ENCODE assay signal across 22 cellular contexts in the genomic region with DNA sequence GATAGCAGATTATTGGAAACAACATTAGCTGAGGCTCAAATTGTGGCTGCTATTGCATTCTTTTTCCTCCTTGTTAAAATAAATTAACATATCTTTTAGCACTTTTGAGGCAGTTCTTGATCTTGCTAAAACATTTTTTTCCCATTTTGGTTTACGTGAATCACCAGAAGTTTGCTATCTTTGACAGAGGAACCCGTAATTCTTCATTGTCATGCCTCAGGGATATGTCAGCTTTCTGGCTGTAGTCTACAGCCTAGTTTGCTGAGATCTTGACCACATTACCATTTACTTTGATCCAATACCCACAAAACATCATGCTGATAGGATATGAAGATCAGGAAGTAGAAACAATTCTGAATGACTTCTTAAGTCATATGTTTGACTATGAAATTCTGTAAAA.
"Had no signal": no experiment of that assay in that cellular context is flagged by ENCODE, and none has a peak within 500 bp of the region (broad histone marks: within the 10 kb centered on the region; RNA-seq: fewer than 3 reads in every experiment).

No MANE protein-coding gene starts in this region.

- ATAC-seq: left cardiac atrium; lower lobe of right lung; naive thymus-derived CD4-positive, alpha-beta T cell; psoas muscle; sciatic nerve; stimulated activated memory B cell treated with anti-CD40 and anti-IgM and Interleukin-4, amounts not matched to agents 10 μg/mL and 1 μg/mL and 100 μg/mL, for 72 hours had no signal

- H3K4me3 ChIP-seq: esophagus muscularis mucosa, hepatocyte, left ventricle myocardium inferior, lower lobe of right lung, psoas muscle, spleen, tibial artery, upper lobe of left lung, uterus had no signal

- H3K36me3 ChIP-seq: esophagus muscularis mucosa, left ventricle myocardium inferior, lower lobe of right lung, spleen, tibial artery, upper lobe of left lung, uterus had no signal

- DNase-seq: cortex of kidney; effector memory CD4-positive, alpha-beta T cell; foreskin fibroblast; kidney; left cardiac atrium; left ventricle myocardium inferior; lower lobe of right lung; naive thymus-derived CD4-positive, alpha-beta T cell; nephron progenitor cell; psoas muscle; spleen; stimulated activated CD4-positive, alpha-beta T cell treated with anti-CD3 and anti-CD28 coated beads, Interleukin-15, amount 100 ng/mL, for 24 hours; stimulated activated CD4-positive, alpha-beta T cell treated with anti-CD3 and anti-CD28 coated beads, Interleukin-1b, Interleukin-23, amount 100 ng/mL, for 48 hours; stimulated activated CD4-positive, alpha-beta T cell treated with anti-CD3 and anti-CD28 coated beads, Interleukin-4, amount 100 ng/mL, for 24 hours; tibial artery; upper lobe of left lung; uterus had no signal

- H3K27me3 ChIP-seq: esophagus muscularis mucosa, hepatocyte, spleen, tibial artery, upper lobe of left lung, uterus had no signal

- FAIRE-seq: endometrium, kidney had no signal

- H3K4me1 ChIP-seq: esophagus muscularis mucosa, left ventricle myocardium inferior, lower lobe of right lung, psoas muscle, spleen, tibial artery, upper lobe of left lung, uterus had no signal

- H3K27ac ChIP-seq: esophagus muscularis mucosa, hepatocyte, left ventricle myocardium inferior, lower lobe of right lung, psoas muscle, spleen, tibial artery, upper lobe of left lung, uterus had no signal
